In genomic region chr1:183301239-183301638, GRCh38 we compare ENCODE assay signal across 14 cellular contexts.
DNase-seq lines count a peak whose midpoint lies in the region; ATAC-seq and TF ChIP-seq lines count a peak whose summit lies in the region.
"Had no signal": no experiment of that assay in that cellular context is flagged by ENCODE, and none has a peak within 500 bp of the region (broad histone marks: within the 10 kb centered on the region; RNA-seq: fewer than 3 reads in every experiment).

No MANE protein-coding gene starts in this region.

- no peak overlapping the region for H3T11ph ChIP-seq in H9 (ENCODE audit: low read length)

- CTCF ChIA-PET in activated CD4-positive, alpha-beta memory T cell treated with anti-CD3 and anti-CD28 coated beads for 36 hours (lab: Charles Lee) = no interaction called here

- POLR2A ChIA-PET in activated CD4-positive, alpha-beta memory T cell treated with anti-CD3 and anti-CD28 coated beads for 36 hours (lab: Charles Lee) = no interaction called here

- H3K79me2 ChIP-seq in trophoblast cell (ENCODE audit: control insufficient read depth, insufficient read depth, low read length, poor library complexity) = no peaks in the 10 kb centered on the region
- no peaks in the 10 kb centered on the region for H3K79me2 ChIP-seq in H9 (ENCODE audit: insufficient read depth, low read length)

- H3K4me2 ChIP-seq in trophoblast cell (ENCODE audit: low read length) (no peak overlapping the region), H9 (ENCODE audit: insufficient read depth, insufficient read length, low read length) (no peak overlapping the region)
- H3K4me2 ChIP-seq: A549 had no signal

- H2BK20ac ChIP-seq in H9 (ENCODE audit: low read depth, low read length, poor library complexity, severe bottlenecking) = no peak overlapping the region

- H3K4me3 ChIP-seq in AG10803 (ENCODE audit: low read length) (no peak overlapping the region), ascending aorta (no peak overlapping the region), trophoblast cell (ENCODE audit: low read depth, low read length) (no peak overlapping the region)
- H3K4me3 ChIP-seq: A549 had no signal

- H3K14ac ChIP-seq in trophoblast cell (ENCODE audit: low read length) (no peak overlapping the region), H9 (ENCODE audit: insufficient read depth, low read length) (no peak overlapping the region)

- intact Hi-C loops in ascending aorta (cut with DNase I) (no loop called here), left cardiac atrium (cut with DNase I) (no loop called here)
- intact Hi-C loops in activated CD4-positive, alpha-beta memory T cell treated with anti-CD3 and anti-CD28 coated beads for 36 hours (cut with micrococcal nuclease) = no loop called here

- no peak overlapping the region for H4K5ac ChIP-seq in H9 (ENCODE audit: insufficient read length, low read depth, low read length)

- peaks cover 2% of the 10 kb centered on the region; the same call in 1 of the 2 replicates for H3K27me3 Mint-ChIP-seq in H9 (ENCODE audit: low read depth)
- H3K27me3 Mint-ChIP-seq in activated CD4-positive, alpha-beta memory T cell treated with anti-CD3 and anti-CD28 coated beads for 36 hours = peaks cover 3% of the 10 kb centered on the region

- H3K9ac ChIP-seq in trophoblast cell (ENCODE audit: low read length) (no peak overlapping the region), H9 (ENCODE audit: extremely low read depth, insufficient read length, low read length) (no peak overlapping the region)

- no peaks in the 10 kb centered on the region; a peak in 2 of 7 replicates for H3K36me3 Mint-ChIP-seq in H9 (ENCODE audit: insufficient read depth in 1 of 3, low read depth in 3 of 3)
- H3K36me3 Mint-ChIP-seq in activated CD4-positive, alpha-beta memory T cell treated with anti-CD3 and anti-CD28 coated beads for 36 hours = no peaks in the 10 kb centered on the region

- H2BK15ac ChIP-seq in H9 (ENCODE audit: low read depth, low read length) = no peak overlapping the region

- WGBS in trophoblast cell (ENCODE audit: extremely low coverage, insufficient coverage, insufficient read length) = no CpG with 5 or more reads among the region's 3 CpGs
- WGBS in H9 (ENCODE audit: extremely low coverage, insufficient read length, low lambda C conversion rate) = no CpG with 5 or more reads among the region's 3 CpGs

- ATAC-seq in left cardiac atrium = peak; percentile 23 to 75
- ATAC-seq: A549 had no signal

- H4K12ac ChIP-seq in trophoblast cell (ENCODE audit: low read depth, low read length) = no peak overlapping the region

- no peaks in the 10 kb centered on the region for H3K23me2 ChIP-seq in H9 (ENCODE audit: insufficient read length, low read depth, low read length, poor library complexity, severe bottlenecking)

- peaks cover 7 to 51% of the 10 kb centered on the region in 2 donors for H3K4me1 ChIP-seq in ascending aorta
- peaks cover 20 to 26% of the 10 kb centered on the region in 2 experiments for H3K4me1 ChIP-seq in trophoblast cell (ENCODE audit: control insufficient read depth in 1 of 2, insufficient read depth in 2 of 2, low read length in 2 of 2)
- peaks cover 12% of the 10 kb centered on the region; the same call in 1 of the 2 replicates for H3K4me1 ChIP-seq in H9 (ENCODE audit: insufficient read depth, low read length)
- H3K4me1 ChIP-seq: A549 had no signal

- peak overlapping the region; percentile 93 for H3K27ac ChIP-seq in ascending aorta
- no peak overlapping the region for H3K27ac ChIP-seq in trophoblast cell (ENCODE audit: low read depth, low read length)
- H3K27ac ChIP-seq in H9 (ENCODE audit: insufficient read length, low read depth, low read length) = no peak overlapping the region
- H3K27ac ChIP-seq: A549 had no signal

- no peak overlapping the region for H4K91ac ChIP-seq in trophoblast cell (ENCODE audit: low read depth, low read length)
- no peak overlapping the region for H4K91ac ChIP-seq in H9 (ENCODE audit: insufficient read length, low read depth, low read length)

- H2AK5ac ChIP-seq in trophoblast cell (ENCODE audit: low read length) (peak overlapping the region; percentile 57), H9 (ENCODE audit: insufficient read length, low read length) (no peak overlapping the region)

- no peak overlapping the region for H3K4ac ChIP-seq in trophoblast cell (ENCODE audit: low read depth, low read length)
- no peak overlapping the region for H3K4ac ChIP-seq in H9 (ENCODE audit: low read depth, low read length)

- H3K23ac ChIP-seq in trophoblast cell (ENCODE audit: low read length) (no peak overlapping the region), H9 (ENCODE audit: insufficient read length, low read depth, low read length) (no peak overlapping the region)

- no peak overlapping the region for H2BK12ac ChIP-seq in trophoblast cell (ENCODE audit: low read length)
- H2BK12ac ChIP-seq in H9 (ENCODE audit: insufficient read length, low read depth, low read length) = no peak overlapping the region

- no peaks in the 10 kb centered on the region for H4K20me1 ChIP-seq in H9 (ENCODE audit: control insufficient read depth, insufficient read depth, insufficient read length)

- H2AFZ ChIP-seq in trophoblast cell (ENCODE audit: insufficient read depth, low read length, poor library complexity) (no peak overlapping the region), H9 (ENCODE audit: low read length) (no peak overlapping the region)

- no peak overlapping the region for H2BK5ac ChIP-seq in trophoblast cell (ENCODE audit: low read depth, low read length, poor library complexity)
- no peak overlapping the region for H2BK5ac ChIP-seq in H9 (ENCODE audit: insufficient read length, low read length)

- H3K4me1 Mint-ChIP-seq in H9 = peaks cover 31 to 35% of the 10 kb centered on the region in 2 experiments
- H3K4me1 Mint-ChIP-seq in activated CD4-positive, alpha-beta memory T cell treated with anti-CD3 and anti-CD28 coated beads for 36 hours (ENCODE audit: low read depth) = no peaks in the 10 kb centered on the region

- H2BK120ac ChIP-seq in trophoblast cell (ENCODE audit: insufficient read depth, low read length, poor library complexity) (no peak overlapping the region), H9 (ENCODE audit: low read depth, low read length, poor library complexity, severe bottlenecking) (no peak overlapping the region)

- H3K18ac ChIP-seq in trophoblast cell (ENCODE audit: low read length) (no peak overlapping the region), H9 (ENCODE audit: insufficient read length, low read depth, low read length) (no peak overlapping the region)

- H3K79me1 ChIP-seq in trophoblast cell (ENCODE audit: low read length) (peaks cover 16% of the 10 kb centered on the region), H9 (ENCODE audit: insufficient read depth, low read depth, low read length, poor library complexity, severe bottlenecking) (no peaks in the 10 kb centered on the region)

- H3K9me3 Mint-ChIP-seq in H9 = no peaks in the 10 kb centered on the region; a peak in 1 of 5 replicates
- H3K9me3 Mint-ChIP-seq in activated CD4-positive, alpha-beta memory T cell treated with anti-CD3 and anti-CD28 coated beads for 36 hours = no peaks in the 10 kb centered on the region

- no peak overlapping the region for H3K56ac ChIP-seq in H9 (ENCODE audit: insufficient read length, low read depth, low read length)

- H3K27me3 ChIP-seq in ascending aorta = no peaks in the 10 kb centered on the region
- H3K27me3 ChIP-seq in trophoblast cell (ENCODE audit: insufficient read depth, low read length) = no peaks in the 10 kb centered on the region
- H3K27me3 ChIP-seq in H9 (ENCODE audit: insufficient read depth, low read length) = no peaks in the 10 kb centered on the region

- H3K4me3 Mint-ChIP-seq in H9 = no peak overlapping the region
- no peak overlapping the region for H3K4me3 Mint-ChIP-seq in activated CD4-positive, alpha-beta memory T cell treated with anti-CD3 and anti-CD28 coated beads for 36 hours

- no peaks in the 10 kb centered on the region for H3K9me3 ChIP-seq in ascending aorta
- no peaks in the 10 kb centered on the region for H3K9me3 ChIP-seq in trophoblast cell (ENCODE audit: insufficient read depth, low read depth, low read length)
- H3K9me3 ChIP-seq in H9 (ENCODE audit: control insufficient read depth, low read depth, low read length) = no peaks in the 10 kb centered on the region
- H3K9me3 ChIP-seq: A549 had no signal

- TF ChIP-seq CTCF in AG10803 (conservative IDR thresholded peaks at IDR 0.05; ENCODE audit: low read length) = no peak
- TF ChIP-seq CTCF in ascending aorta (IDR thresholded peaks at IDR 0.05) = no peak
- TF ChIP-seq CTCF in H9 (conservative IDR thresholded peaks at IDR 0.05) = no peak

- H3K36me3 ChIP-seq in ascending aorta = no peaks in the 10 kb centered on the region
- no peaks in the 10 kb centered on the region for H3K36me3 ChIP-seq in trophoblast cell (ENCODE audit: control insufficient read depth in 1 of 2, insufficient read depth in 2 of 2, low read length in 2 of 2)

- DNase-seq in AG10803 (ENCODE audit: low read depth) (peak; percentile 26), ascending aorta (ENCODE audit: low spot score in 2 of 2) (peak in 1 of 2 donors; percentile 82), left cardiac atrium (no peak), trophoblast cell (no peak), H9 (no peak), T1000 (lab: John Stamatoyannopoulos, UW) (no peak), superior temporal gyrus (ENCODE audit: extremely low spot score) (no peak)
- no peak for DNase-seq in activated CD4-positive, alpha-beta memory T cell treated with anti-CD3 and anti-CD28 coated beads for 36 hours
- DNase-seq: COR-L47, NCI-H1092, NCI-H226, NCI-H524 treated with DMSO at 0.1 percent for 48 hours, SIG-M5 had no signal

- H4K8ac ChIP-seq in trophoblast cell (ENCODE audit: low read depth, low read length) = no peak overlapping the region
- no peak overlapping the region for H4K8ac ChIP-seq in H9 (replicated peaks; ENCODE audit: insufficient read length, low read depth, low read length)

- H3K27ac Mint-ChIP-seq in H9 = peak overlapping the region in 1 of 3 experiments; percentile 81; a peak in 1 of 7 replicates
- no peak overlapping the region for H3K27ac Mint-ChIP-seq in activated CD4-positive, alpha-beta memory T cell treated with anti-CD3 and anti-CD28 coated beads for 36 hours

Comparison
In these comparisons a context has a peak if more than half of its experiments do, and no peak if none do; other contexts are left out.
1. H3K27ac ChIP-seq: peak in ascending aorta (2 of 2); none in trophoblast cell (single experiment) and H9 (single experiment).